34 cellular contexts compared by ENCODE assay signal in genomic region chr1:204110894-204111633, GRCh38. TPM values are rescaled to one million over a fixed set of nuclear protein-coding genes. Genes with fewer than 3 reads are reported as not detected.
DNase-seq lines count a peak whose midpoint lies in the region; ATAC-seq and TF ChIP-seq lines count a peak whose summit lies in the region.
"Had no signal": no experiment of that assay in that cellular context is flagged by ENCODE, and none has a peak within 500 bp of the region (broad histone marks: within the 10 kb centered on the region; RNA-seq: fewer than 3 reads in every experiment).

No MANE protein-coding gene starts in this region.

- TF ChIP-seq CTCF in GM23338 (conservative IDR thresholded peaks at IDR 0.05; ENCODE audit: low read depth in 2 of 2): no peak
- no peak for TF ChIP-seq CTCF in mesothelial cell of epicardium (IDR thresholded peaks at IDR 0.05; ENCODE audit: unreplicated experiment)
- TF ChIP-seq CTCF in gastroesophageal sphincter (IDR thresholded peaks at IDR 0.05): no peak

- no peak overlapping the region for H2AFZ ChIP-seq in GM23338

- peaks cover 23% of the 10 kb centered on the region for H3K27me3 Mint-ChIP-seq in GM23338 (ENCODE audit: insufficient read depth, low read depth, poor library complexity)
- H3K27me3 Mint-ChIP-seq in mesothelial cell of epicardium (ENCODE audit: low read depth): no peaks in the 10 kb centered on the region
- H3K27me3 Mint-ChIP-seq: CD8-positive, alpha-beta memory T cell; central memory CD8-positive, alpha-beta T cell had no signal

- H3K4me3 Mint-ChIP-seq in GM23338 (no peak overlapping the region), mesothelial cell of epicardium (no peak overlapping the region)
- H3K4me3 Mint-ChIP-seq: activated CD4-positive, alpha-beta T cell treated with anti-CD3 and anti-CD28 coated beads, Interleukin-2, amount 10 ng/mL, durations not matched to agents 24 days and 14 days; activated T-cell treated with anti-CD3 and anti-CD28 coated beads, Interleukin-2, amount 50 U/mL, for 24 hours; CD8-positive, alpha-beta memory T cell; central memory CD8-positive, alpha-beta T cell; dendritic cell treated with granulocyte-macrophage colony-stimulating factor and Interleukin-4, amounts not matched to agents 40 ng/mL and 50 ng/mL, for 4 days; immature natural killer cell had no signal

- peaks cover 88% of the 10 kb centered on the region for H3K79me2 ChIP-seq in GM23338 (replicated peaks; ENCODE audit: insufficient read depth)

- H3F3A ChIP-seq in GM23338 (replicated peaks; ENCODE audit: low read depth): no peaks in the 10 kb centered on the region

- no peak for TF ChIP-seq EP300 in gastroesophageal sphincter (IDR thresholded peaks at IDR 0.05)

- H3K9me3 Mint-ChIP-seq in GM23338 (no peaks in the 10 kb centered on the region), mesothelial cell of epicardium (no peaks in the 10 kb centered on the region)
- H3K9me3 Mint-ChIP-seq: activated CD4-positive, alpha-beta T cell treated with anti-CD3 and anti-CD28 coated beads, Interleukin-2, amount 10 ng/mL, durations not matched to agents 24 days and 14 days; activated T-cell treated with anti-CD3 and anti-CD28 coated beads, Interleukin-2, amount 50 U/mL, for 24 hours; CD8-positive, alpha-beta memory T cell; central memory CD8-positive, alpha-beta T cell; dendritic cell treated with granulocyte-macrophage colony-stimulating factor and Interleukin-4, amounts not matched to agents 40 ng/mL and 50 ng/mL, for 4 days; immature natural killer cell; naive B cell had no signal

- ATAC-seq in GM23338 (no peak), HG02610 (IDR thresholded peaks at IDR 0.05; ENCODE audit: unreplicated experiment) (no peak), gastroesophageal sphincter (no peak)
- ATAC-seq: left lung, Panc1 had no signal

- H3K36me3 Mint-ChIP-seq in GM23338 (ENCODE audit: low read depth) (peaks cover 36% of the 10 kb centered on the region), mesothelial cell of epicardium (peaks cover 3% of the 10 kb centered on the region)
- H3K36me3 Mint-ChIP-seq: naive B cell had no signal

- H3K4me1 Mint-ChIP-seq in GM23338 (peaks cover 60% of the 10 kb centered on the region), mesothelial cell of epicardium (peaks cover 16% of the 10 kb centered on the region)
- H3K4me1 Mint-ChIP-seq: activated CD4-positive, alpha-beta T cell treated with anti-CD3 and anti-CD28 coated beads, Interleukin-2, amount 10 ng/mL, durations not matched to agents 24 days and 14 days had no signal

- H3K9me2 ChIP-seq in GM23338 (ENCODE audit: insufficient read depth): no peaks in the 10 kb centered on the region

- peaks cover 69% of the 10 kb centered on the region for H3K4me1 ChIP-seq in GM23338 (ENCODE audit: insufficient read depth)
- peaks cover 0 to 34% (median 9%) of the 10 kb centered on the region in 3 donors for H3K4me1 ChIP-seq in gastroesophageal sphincter
- H3K4me1 ChIP-seq: testis had no signal

- H3K4me3 ChIP-seq in GM23338 (no peak overlapping the region), gastroesophageal sphincter (no peak overlapping the region)
- H3K4me3 ChIP-seq: HAP-1, left lung, psoas muscle, testis had no signal

- TF ChIP-seq POLR2A in gastroesophageal sphincter (IDR thresholded peaks at IDR 0.05): no peak

- H3K9me3 ChIP-seq in gastroesophageal sphincter: no peaks in the 10 kb centered on the region
- H3K9me3 ChIP-seq: HAP-1, left lung, psoas muscle, testis had no signal

- 78 to 79% methylated on average over 2 of the region's 5 CpGs for WGBS in gastroesophageal sphincter (ENCODE audit: low coverage in 1 of 2), 2 donors

- H3K27me3 ChIP-seq in GM23338 (ENCODE audit: insufficient read depth) (no peaks in the 10 kb centered on the region), gastroesophageal sphincter (peaks cover 11% of the 10 kb centered on the region)
- H3K27me3 ChIP-seq: left lung, testis had no signal

- H4K20me1 ChIP-seq in GM23338 (replicated peaks; ENCODE audit: insufficient read depth): peaks cover 24% of the 10 kb centered on the region

- H3K27ac Mint-ChIP-seq in GM23338 (no peak overlapping the region), mesothelial cell of epicardium (peak overlapping the region; percentile 50)
- H3K27ac Mint-ChIP-seq: activated CD4-positive, alpha-beta T cell treated with anti-CD3 and anti-CD28 coated beads, Interleukin-2, amount 10 ng/mL, durations not matched to agents 24 days and 14 days; activated T-cell treated with anti-CD3 and anti-CD28 coated beads, Interleukin-2, amount 50 U/mL, for 24 hours; dendritic cell treated with granulocyte-macrophage colony-stimulating factor and Interleukin-4, amounts not matched to agents 40 ng/mL and 50 ng/mL, for 4 days had no signal

- H3K36me3 ChIP-seq in GM23338 (ENCODE audit: insufficient read depth) (0 out of 2 replicates have a peak, but pooled peaks cover 2% of the 10 kb centered on the region), gastroesophageal sphincter (peaks cover 0 to 14% of the 10 kb centered on the region in 2 donors)
- H3K36me3 ChIP-seq: HAP-1, left lung, WERI-Rb-1 had no signal

- peak overlapping the region; percentile 0; the same call in 1 of the 2 replicates for H3K27ac ChIP-seq in GM23338 (ENCODE audit: low read depth)
- H3K27ac ChIP-seq in gastroesophageal sphincter: no peak overlapping the region
- H3K27ac ChIP-seq: left lung, psoas muscle, testis, WERI-Rb-1 had no signal

- peak overlapping the region; percentile 24 for H3K4me2 ChIP-seq in GM23338

- DNase-seq in DMS53 (lab: John Stamatoyannopoulos, UW) (peak; percentile 85), GM23338 (ENCODE audit: low spot score) (peak; percentile 60), NCI-H2196 treated with DMSO at 0.1 percent for 48 hours (lab: John Stamatoyannopoulos, UW; ENCODE audit: unreplicated experiment) (peak; percentile 47), mesothelial cell of epicardium (ENCODE audit: low spot score in 2 of 2, unreplicated experiment in 2 of 2) (no peak), Ammon's horn (ENCODE audit: low spot score) (no peak), GM19238 (ENCODE audit: insufficient read length, low spot score) (no peak)
- DNase-seq: activated CD4-positive, alpha-beta T cell treated with anti-CD3 and anti-CD28 coated beads, Interleukin-2, amount 10 ng/mL, durations not matched to agents 24 days and 14 days; activated T-cell treated with anti-CD3 and anti-CD28 coated beads, Interleukin-2, amount 50 U/mL, for 24 hours; AML-193; CD8-positive, alpha-beta memory T cell; DMS153; GF-D8; hypothalamus; immature natural killer cell; Kasumi-1; left lung; mesenchymal stem cell; MV-4-11; naive B cell; NCI-H1694 treated with DMSO at 0.1 percent for 48 hours; nucleus accumbens; psoas muscle; stimulated activated naive CD4-positive, alpha-beta T cell treated with Interleukin-2 at 50 U/mL for 16 hours; SW 1271; T1000; testis; WERI-Rb-1 had no signal

TF ChIP-seq in GM23338, 12 proteins besides CTCF, POLR2A, EP300 and RAD21 (continues in another document):
- TF ChIP-seq CREB1 (CRISPR knock-in tag; IDR thresholded peaks at IDR 0.05; ENCODE audit: low read depth) (no peak), ZNF114 (CRISPR knock-in tag; IDR thresholded peaks at IDR 0.05) (no peak), EZH2 (IDR thresholded peaks at IDR 0.05; ENCODE audit: low read depth, unreplicated experiment) (no peak), NANOG (IDR thresholded peaks at IDR 0.05; ENCODE audit: borderline replicate concordance) (no peak), EZH2phosphoT487 (IDR thresholded peaks at IDR 0.05; ENCODE audit: unreplicated experiment) (no peak), REST (IDR thresholded peaks at IDR 0.05; ENCODE audit: unreplicated experiment) (no peak), ZNF331 (CRISPR knock-in tag; IDR thresholded peaks at IDR 0.05; ENCODE audit: low read depth) (no peak), POLR2AphosphoS5 (IDR thresholded peaks at IDR 0.05; ENCODE audit: low read depth) (no peak), JUNB (IDR thresholded peaks at IDR 0.05; ENCODE audit: unreplicated experiment) (no peak), STAT1 (IDR thresholded peaks at IDR 0.05; ENCODE audit: unreplicated experiment) (no peak)

RNA-seq across cellular contexts. Expression of gene SOX13, which starts 38.1 kb away (rescaled TPM):
- 105 and 123 TPM in 2 replicates for total RNA-seq in GM23338 (2014; rRNA removed; shearing (Covaris generic))
- polyA plus RNA-seq in GM23338 (2016; fragmentation: Nextera tagmentation; extraction: Ambion mirVana): 28.6 and 32.3 TPM in 2 replicates
- 58.0 to 61.7 TPM (median 61.7 TPM) in 3 replicates for total RNA-seq in mesothelial cell of epicardium
- 10 to 100 TPM; 15.3 to 20.4 (median 17.3) TPM for total RNA-seq in gastroesophageal sphincter
- total RNA-seq: activated CD4-positive, alpha-beta T cell treated with anti-CD3 and anti-CD28 coated beads, Interleukin-2, amount 10 ng/mL, durations not matched to agents 24 days and 14 days had no signal

RNA-seq across cellular contexts. Expression of gene ETNK2, which starts 40.8 kb away (rescaled TPM):
- total RNA-seq in GM23338 (2014; rRNA removed; shearing (Covaris generic)): 18.9 and 26.2 TPM in 2 replicates
- polyA plus RNA-seq in GM23338 (2016; fragmentation: Nextera tagmentation; extraction: Ambion mirVana): 7.6 and 9.0 TPM in 2 replicates
- total RNA-seq in mesothelial cell of epicardium: 18.5 to 19.2 TPM (median 18.9 TPM) in 3 replicates
- 10 to 100 TPM in 2 of 4 donors, 1 to 10 TPM in 2; 6.1 to 21.1 (median 9.5) TPM for total RNA-seq in gastroesophageal sphincter
- total RNA-seq: activated CD4-positive, alpha-beta T cell treated with anti-CD3 and anti-CD28 coated beads, Interleukin-2, amount 10 ng/mL, durations not matched to agents 24 days and 14 days had no signal

RNA-seq across cellular contexts. Expression of gene REN, which starts 55.1 kb away (rescaled TPM):
- not detected in 2 replicates for total RNA-seq in GM23338 (2014; rRNA removed; shearing (Covaris generic))
- polyA plus RNA-seq in GM23338 (2016; fragmentation: Nextera tagmentation; extraction: Ambion mirVana): not detected in 2 replicates
- 0.29 to 0.41 TPM in 2 of 3 replicates, not detected in the other for total RNA-seq in mesothelial cell of epicardium
- not detected for total RNA-seq in gastroesophageal sphincter
- total RNA-seq: activated CD4-positive, alpha-beta T cell treated with anti-CD3 and anti-CD28 coated beads, Interleukin-2, amount 10 ng/mL, durations not matched to agents 24 days and 14 days; CD8-positive, alpha-beta memory T cell; NCI-H460; psoas muscle; testis had no signal
- polyA plus RNA-seq: CD8-positive, alpha-beta memory T cell; immature natural killer cell; psoas muscle had no signal

Comparison
In these comparisons a context has a peak if more than half of its experiments do, and no peak if none do; other contexts are left out.
1. DNase-seq: peak in DMS53 (single experiment), GM23338 (single experiment) and NCI-H2196 treated with DMSO at 0.1 percent for 48 hours (single experiment); none in mesothelial cell of epicardium (0 of 2), Ammon's horn (single experiment) and GM19238 (single experiment).